In the genomic region with DNA sequence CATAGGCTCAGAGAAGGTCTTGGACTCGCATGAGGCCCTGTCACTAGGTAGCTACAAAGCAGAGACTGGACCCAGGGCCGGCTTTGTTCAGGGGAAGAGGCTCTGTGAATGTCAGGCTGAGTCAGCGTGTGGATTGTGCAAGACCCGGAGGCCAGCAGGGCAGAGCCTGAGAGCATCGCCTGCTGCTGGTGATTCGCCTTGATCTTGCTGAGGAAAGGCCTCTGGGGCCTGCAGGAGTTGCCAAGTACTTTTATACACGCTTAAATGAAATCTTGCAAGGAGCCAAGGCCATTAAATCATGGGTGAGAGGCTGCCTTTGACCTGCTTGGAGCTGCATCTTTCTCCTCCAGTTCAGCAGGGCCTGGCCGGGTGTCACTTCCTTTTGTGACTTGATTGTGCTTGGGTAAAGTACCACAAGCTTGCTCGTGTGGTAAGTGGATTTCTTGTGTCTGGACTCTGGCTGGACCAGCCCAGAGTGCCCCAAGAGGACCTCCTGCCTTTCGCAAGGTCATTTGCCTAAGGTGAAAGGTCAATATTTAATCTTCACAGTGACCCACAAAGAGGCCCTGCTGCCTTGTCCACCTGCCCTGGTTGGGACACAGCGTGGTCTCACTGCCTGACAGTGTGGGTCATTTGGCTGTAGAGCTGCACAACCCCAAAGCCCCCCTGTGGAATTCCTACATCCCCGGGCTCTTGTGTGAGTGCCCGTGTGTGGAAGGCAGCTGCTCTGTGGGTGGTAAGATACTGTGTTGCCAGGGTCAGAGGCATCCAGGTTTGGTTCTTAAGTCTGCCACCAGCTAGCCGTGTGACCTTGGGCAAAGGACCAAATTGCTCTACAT, we compare ENCODE assay signal across 9 cellular contexts. TPM values are rescaled to one million over a fixed set of nuclear protein-coding genes. Genes with fewer than 3 reads are reported as not detected.
DNase-seq lines count a peak whose midpoint lies in the region; ATAC-seq and TF ChIP-seq lines count a peak whose summit lies in the region.
"Had no signal": no experiment of that assay in that cellular context is flagged by ENCODE, and none has a peak within 500 bp of the region (broad histone marks: within the 10 kb centered on the region; RNA-seq: fewer than 3 reads in every experiment).

No MANE protein-coding gene starts in this region.

- no peak for TF ChIP-seq CTCF in GM10248 (IDR thresholded peaks at IDR 0.05; ENCODE audit: control extremely low read depth, extremely low read depth, low read depth, missing control alignments)

- peaks cover 6% of the 10 kb centered on the region in 2 experiments for H3K9me3 ChIP-seq in CD4-positive, CD25-positive, alpha-beta regulatory T cell (ENCODE audit: control insufficient read depth in 2 of 2, low read length in 2 of 2)

- H3K27me3 ChIP-seq in CD4-positive, CD25-positive, alpha-beta regulatory T cell (ENCODE audit: control insufficient read depth, insufficient read depth, low read length), result no peaks in the 10 kb centered on the region

- no peaks in the 10 kb centered on the region for H3K27me3 Mint-ChIP-seq in CD4-positive, CD25-positive, alpha-beta regulatory T cell
- no peaks in the 10 kb centered on the region for H3K27me3 Mint-ChIP-seq in memory B cell

- H3K27ac ChIP-seq in CD4-positive, CD25-positive, alpha-beta regulatory T cell (ENCODE audit: insufficient read depth, low read length, poor library complexity, severe bottlenecking), result peak overlapping the region; percentile 64

- H3K36me3 Mint-ChIP-seq in CD4-positive, CD25-positive, alpha-beta regulatory T cell, result peaks cover 54% of the 10 kb centered on the region
- H3K36me3 Mint-ChIP-seq in memory B cell, result peaks cover 33% of the 10 kb centered on the region

- H3K4me1 ChIP-seq in CD4-positive, CD25-positive, alpha-beta regulatory T cell (ENCODE audit: control insufficient read depth, insufficient read depth, low read length, poor library complexity, severe bottlenecking), result peaks cover 97% of the 10 kb centered on the region
- H3K4me1 ChIP-seq: HAP-1 had no signal

- CTCF ChIA-PET in GM10248 (lab: Yijun Ruan, JAX), result interaction anchor here (1.1 to 27.0 kb wide), 9 partner anchors 8 to 163 kb away, joined by 3 to 1060 read pairs (median 6); a partner anchor contains a TSS

- peaks cover 43 to 99% (median 80%) of the 10 kb centered on the region in 4 donors for H3K4me1 Mint-ChIP-seq in CD4-positive, CD25-positive, alpha-beta regulatory T cell
- H3K4me1 Mint-ChIP-seq in memory B cell, result peaks cover 47% of the 10 kb centered on the region

- peaks cover 0 to 11% (median 0%) of the 10 kb centered on the region in 7 donors for H3K9me3 Mint-ChIP-seq in CD4-positive, CD25-positive, alpha-beta regulatory T cell
- peaks cover 5% of the 10 kb centered on the region for H3K9me3 Mint-ChIP-seq in memory B cell

- no peak; the same call in 1 of the 2 replicates for TF ChIP-seq EP300 in Ishikawa (IDR thresholded peaks at IDR 0.05; ENCODE audit: borderline replicate concordance)

- POLR2A ChIA-PET in GM10248 (lab: Yijun Ruan, JAX), result no interaction called here

- peaks cover 25% of the 10 kb centered on the region for H3K36me3 ChIP-seq in CD4-positive, CD25-positive, alpha-beta regulatory T cell (ENCODE audit: control insufficient read depth, insufficient read depth, low read length)

- peak in 1 of 3 donors; percentile 61 for DNase-seq in CD4-positive, CD25-positive, alpha-beta regulatory T cell
- DNase-seq in activated CD4-positive, alpha-beta T cell treated with anti-CD3 and anti-CD28 coated beads, Interleukin-2, amount 50 U/mL, for 24 hours (ENCODE audit: low read depth in 1 of 2, low spot score in 1 of 2), result peak; percentile 29 to 52
- peak; percentile 28 for DNase-seq in effector CD4-positive, alpha-beta T cell
- DNase-seq in memory B cell (ENCODE audit: low spot score in 2 of 2) (no peak), GM10248 (ENCODE audit: extremely low spot score) (no peak), GM19240 (ENCODE audit: insufficient read length, low spot score) (no peak)
- DNase-seq in stimulated activated CD8-positive, alpha-beta memory T cell treated with anti-CD3 and anti-CD28 coated beads, Interleukin-15, amount 100 ng/mL, for 48 hours (ENCODE audit: low read depth in 2 of 2), result peak; percentile 57 to 70

- no peak for TF ChIP-seq RAD21 in Ishikawa (IDR thresholded peaks at IDR 0.05; ENCODE audit: low read depth)

- H3K4me3 ChIP-seq in CD4-positive, CD25-positive, alpha-beta regulatory T cell (ENCODE audit: low read depth, low read length), result peak overlapping the region; percentile 60
- H3K4me3 ChIP-seq: HAP-1 had no signal

- peak overlapping the region; percentile 89 to 97 (median 94) for H3K27ac Mint-ChIP-seq in CD4-positive, CD25-positive, alpha-beta regulatory T cell
- peak overlapping the region; percentile 60 for H3K27ac Mint-ChIP-seq in memory B cell

- H3K4me3 Mint-ChIP-seq in CD4-positive, CD25-positive, alpha-beta regulatory T cell, result peak overlapping the region; percentile 66 to 85 (median 82)
- no peak overlapping the region for H3K4me3 Mint-ChIP-seq in memory B cell

- peak; percentile 67 to 68 for ATAC-seq in CD4-positive, CD25-positive, alpha-beta regulatory T cell (ENCODE audit: low read depth in 2 of 2)
- no peak for ATAC-seq in memory B cell (ENCODE audit: low read depth)

TF ChIP-seq in Ishikawa, 13 proteins besides CTCF, POLR2A, EP300 and RAD21:
- TF ChIP-seq, protein P1, sequence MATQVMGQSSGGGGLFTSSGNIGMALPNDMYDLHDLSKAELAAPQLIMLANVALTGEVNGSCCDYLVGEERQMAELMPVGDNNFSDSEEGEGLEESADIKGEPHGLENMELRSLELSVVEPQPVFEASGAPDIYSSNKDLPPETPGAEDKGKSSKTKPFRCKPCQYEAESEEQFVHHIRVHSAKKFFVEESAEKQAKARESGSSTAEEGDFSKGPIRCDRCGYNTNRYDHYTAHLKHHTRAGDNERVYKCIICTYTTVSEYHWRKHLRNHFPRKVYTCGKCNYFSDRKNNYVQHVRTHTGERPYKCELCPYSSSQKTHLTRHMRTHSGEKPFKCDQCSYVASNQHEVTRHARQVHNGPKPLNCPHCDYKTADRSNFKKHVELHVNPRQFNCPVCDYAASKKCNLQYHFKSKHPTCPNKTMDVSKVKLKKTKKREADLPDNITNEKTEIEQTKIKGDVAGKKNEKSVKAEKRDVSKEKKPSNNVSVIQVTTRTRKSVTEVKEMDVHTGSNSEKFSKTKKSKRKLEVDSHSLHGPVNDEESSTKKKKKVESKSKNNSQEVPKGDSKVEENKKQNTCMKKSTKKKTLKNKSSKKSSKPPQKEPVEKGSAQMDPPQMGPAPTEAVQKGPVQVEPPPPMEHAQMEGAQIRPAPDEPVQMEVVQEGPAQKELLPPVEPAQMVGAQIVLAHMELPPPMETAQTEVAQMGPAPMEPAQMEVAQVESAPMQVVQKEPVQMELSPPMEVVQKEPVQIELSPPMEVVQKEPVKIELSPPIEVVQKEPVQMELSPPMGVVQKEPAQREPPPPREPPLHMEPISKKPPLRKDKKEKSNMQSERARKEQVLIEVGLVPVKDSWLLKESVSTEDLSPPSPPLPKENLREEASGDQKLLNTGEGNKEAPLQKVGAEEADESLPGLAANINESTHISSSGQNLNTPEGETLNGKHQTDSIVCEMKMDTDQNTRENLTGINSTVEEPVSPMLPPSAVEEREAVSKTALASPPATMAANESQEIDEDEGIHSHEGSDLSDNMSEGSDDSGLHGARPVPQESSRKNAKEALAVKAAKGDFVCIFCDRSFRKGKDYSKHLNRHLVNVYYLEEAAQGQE (IDR thresholded peaks at IDR 0.05; ENCODE audit: low read depth), result no peak
- TF ChIP-seq CEBPB (IDR thresholded peaks at IDR 0.05) (peak; percentile 99), FOXM1 (IDR thresholded peaks at IDR 0.05; ENCODE audit: borderline replicate concordance, low read depth) (no peak), NFIC (IDR thresholded peaks at IDR 0.05) (peak; percentile 29; the same call in 1 of the 2 replicates)

RNA-seq across cellular contexts. Expression of a gene that starts 38.6 kb away (rescaled TPM):
- 0.25 TPM for total RNA-seq in CD4-positive, CD25-positive, alpha-beta regulatory T cell
- not detected for polyA plus RNA-seq in CD4-positive, CD25-positive, alpha-beta regulatory T cell

RNA-seq across cellular contexts. Expression of a gene that starts 44.9 kb away (rescaled TPM):
- total RNA-seq in CD4-positive, CD25-positive, alpha-beta regulatory T cell, result 198 TPM
- 100 to 1,000 TPM; 157 to 270 (median 180) TPM for polyA plus RNA-seq in CD4-positive, CD25-positive, alpha-beta regulatory T cell

Comparison
In these comparisons a context has a peak if more than half of its experiments do, and no peak if none do; other contexts are left out.
1. DNase-seq: peak in activated CD4-positive, alpha-beta T cell treated with anti-CD3 and anti-CD28 coated beads, Interleukin-2, amount 50 U/mL, for 24 hours (2 of 2), effector CD4-positive, alpha-beta T cell (single experiment) and stimulated activated CD8-positive, alpha-beta memory T cell treated with anti-CD3 and anti-CD28 coated beads, Interleukin-15, amount 100 ng/mL, for 48 hours (2 of 2); none in memory B cell (0 of 2), GM10248 (single experiment) and GM19240 (single experiment).